In the genomic region with DNA sequence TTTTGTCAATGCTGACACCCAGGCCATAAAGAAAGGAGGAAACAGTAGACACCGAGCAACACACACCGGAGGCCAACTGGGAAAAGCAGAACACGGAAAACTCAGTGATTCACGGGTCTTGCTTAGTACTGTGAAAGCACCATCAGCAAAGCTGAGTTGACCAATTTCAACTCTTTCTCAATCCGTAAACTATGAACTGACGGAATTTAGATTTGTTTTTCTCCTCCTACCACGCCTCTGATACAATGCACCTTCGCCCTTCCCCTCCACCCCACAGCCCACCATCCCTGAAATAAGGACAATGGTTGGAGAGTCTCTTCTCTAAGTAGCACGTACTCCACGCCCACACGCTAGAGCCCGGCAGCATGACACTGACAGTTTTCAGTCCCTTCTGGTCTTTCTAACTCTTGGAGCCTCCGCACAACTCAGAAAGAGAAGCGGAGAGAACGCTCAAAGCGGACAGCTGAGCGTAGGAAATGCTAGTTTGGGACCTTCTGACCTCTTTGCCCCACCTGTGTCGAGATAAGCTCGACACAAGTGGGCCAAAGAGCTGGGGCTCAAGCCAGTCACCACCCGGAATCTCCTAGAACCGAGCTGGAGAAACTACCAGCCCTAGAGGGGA, we compare ENCODE assay signal across 8 cellular contexts. TPM values are rescaled to one million over a fixed set of nuclear protein-coding genes. Genes with fewer than 3 reads are reported as not detected.
DNase-seq lines count a peak whose midpoint lies in the region; ATAC-seq and TF ChIP-seq lines count a peak whose summit lies in the region.

No MANE protein-coding gene starts in this region.

- no peak overlapping the region for H2BK120ac ChIP-seq in mesendoderm (ENCODE audit: low read depth, low read length)

- H3K4me1 ChIP-seq in A673 (ENCODE audit: insufficient read depth, low read length, poor library complexity, severe bottlenecking) (peaks cover 7% of the 10 kb centered on the region), mesendoderm (ENCODE audit: control insufficient read depth, low read depth, low read length) (no peaks in the 10 kb centered on the region)

- TF ChIP-seq CTCF in A673 (conservative IDR thresholded peaks at IDR 0.05; ENCODE audit: low read depth, low read length): no peak

- H3K36me3 ChIP-seq in A673 (ENCODE audit: insufficient read depth, low read length, poor library complexity, severe bottlenecking) (no peaks in the 10 kb centered on the region), mesendoderm (ENCODE audit: control insufficient read depth, insufficient read depth, low read length) (no peaks in the 10 kb centered on the region)

- CTCF ChIA-PET in A673 (lab: Charles Lee): no interaction called here

- peak overlapping the region; percentile 88 for H3K4me2 ChIP-seq in mesendoderm (ENCODE audit: low read length)

- intact Hi-C loops in A673 (cut with micrococcal nuclease; ENCODE audit: unreplicated experiment): loop anchor here (5.0 kb wide), 1 partner anchor 81 kb away; a partner anchor contains a TSS

- H4K5ac ChIP-seq in mesendoderm (ENCODE audit: low read length): no peak overlapping the region

- WGBS in mesendoderm (ENCODE audit: extremely low coverage, insufficient coverage, low lambda C conversion rate): no CpG with 5 or more reads among the region's 21 CpGs

- H3K79me1 ChIP-seq in mesendoderm (ENCODE audit: low read length): no peaks in the 10 kb centered on the region

- H2AK5ac ChIP-seq in mesendoderm (ENCODE audit: low read length): no peak overlapping the region

- H2BK15ac ChIP-seq in mesendoderm (replicated peaks; ENCODE audit: low read depth): no peak overlapping the region

- POLR2A ChIA-PET in A673 (lab: Charles Lee; ENCODE audit: low non-redundant PET): no interaction called here

- H3K9ac ChIP-seq in mesendoderm (ENCODE audit: low read length): peak overlapping the region; percentile 88

- no peaks in the 10 kb centered on the region for H3K9me3 ChIP-seq in A673 (ENCODE audit: low read depth, low read length, poor library complexity, severe bottlenecking)

- H3K4ac ChIP-seq in mesendoderm (ENCODE audit: low read depth, low read length): no peak overlapping the region

- no peak overlapping the region for H3K23ac ChIP-seq in mesendoderm (ENCODE audit: low read length)

- H3K4me3 ChIP-seq in A673 (ENCODE audit: low read depth, low read length, poor library complexity, severe bottlenecking) (peak overlapping the region; percentile 67), mesendoderm (ENCODE audit: low read length) (peak overlapping the region; percentile 74)

- DNase-seq in A673 (ENCODE audit: low spot score) (peak; percentile 70), NCI-H2171 (lab: John Stamatoyannopoulos, UW) (peak; percentile 1), mesendoderm (peak; percentile 58)
- peak; percentile 73 for DNase-seq in activated CD4-positive, alpha-beta T cell treated with anti-CD3 and anti-CD28 coated beads for 48 hours
- DNase-seq in effector CD4-positive, alpha-beta T cell: peak; percentile 15
- peak; percentile 28 to 34 for DNase-seq in stimulated activated CD8-positive, alpha-beta memory T cell treated with anti-CD3 and anti-CD28 coated beads, Interleukin-15, amount 100 ng/mL, for 48 hours (ENCODE audit: low read depth in 2 of 2)

- H3K18ac ChIP-seq in mesendoderm (ENCODE audit: low read length): no peak overlapping the region

- no peak overlapping the region for H4K8ac ChIP-seq in mesendoderm (ENCODE audit: low read depth, low read length)

- peak overlapping the region; percentile 96 for H3K56ac ChIP-seq in mesendoderm (ENCODE audit: low read length)

- H2BK5ac ChIP-seq in mesendoderm (ENCODE audit: low read length): no peak overlapping the region

- ATAC-seq in GM18519 (IDR thresholded peaks at IDR 0.05; ENCODE audit: low FRiP score, unreplicated experiment): peak; percentile 32
- peak; percentile 62 for ATAC-seq in HG03045 (IDR thresholded peaks at IDR 0.05; ENCODE audit: unreplicated experiment)

- H3K79me2 ChIP-seq in mesendoderm (ENCODE audit: control insufficient read depth, insufficient read depth, low read length): no peaks in the 10 kb centered on the region

- H3K27ac ChIP-seq in A673 (ENCODE audit: low read depth, low read length, poor library complexity, severe bottlenecking): peak overlapping the region; percentile 57
- peak overlapping the region; percentile 37 for H3K27ac ChIP-seq in mesendoderm (ENCODE audit: low read depth, low read length)

- no TSS peak for BruUV-seq in A673 (replicated peaks; lab: Mats Ljungman, UMichigan)

- H3K27me3 ChIP-seq in A673 (replicated peaks; ENCODE audit: insufficient read depth, low read depth, low read length, poor library complexity): no peaks in the 10 kb centered on the region
- H3K27me3 ChIP-seq in mesendoderm (ENCODE audit: insufficient read depth, low read length, poor library complexity): no peaks in the 10 kb centered on the region

RNA-seq across cellular contexts. Expression of a gene that starts 0.7 kb away (rescaled TPM):
- total RNA-seq in A673 (2021): 42.5 and 46.6 TPM in 2 replicates
- polyA plus RNA-seq in mesendoderm (2013, experiment 1 of 2): 5.1 TPM
- polyA plus RNA-seq in mesendoderm (2013, experiment 2 of 2): 5.1 TPM

Comparison
In these comparisons a context has a peak if more than half of its experiments do, and no peak if none do; other contexts are left out.
1. Peak in every context shown above with its lines: DNase-seq, ATAC-seq, H3K4me3 ChIP-seq and H3K27ac ChIP-seq.
2. DNase-seq: peak in every context shown above with its lines; median percentile 73 in activated CD4-positive, alpha-beta T cell treated with anti-CD3 and anti-CD28 coated beads for 48 hours; 70 in A673; 58 in mesendoderm; 31 in stimulated activated CD8-positive, alpha-beta memory T cell treated with anti-CD3 and anti-CD28 coated beads, Interleukin-15, amount 100 ng/mL, for 48 hours; 15 in effector CD4-positive, alpha-beta T cell; 1 in NCI-H2171.